33 cellular contexts compared by ENCODE assay signal in the genomic region with DNA sequence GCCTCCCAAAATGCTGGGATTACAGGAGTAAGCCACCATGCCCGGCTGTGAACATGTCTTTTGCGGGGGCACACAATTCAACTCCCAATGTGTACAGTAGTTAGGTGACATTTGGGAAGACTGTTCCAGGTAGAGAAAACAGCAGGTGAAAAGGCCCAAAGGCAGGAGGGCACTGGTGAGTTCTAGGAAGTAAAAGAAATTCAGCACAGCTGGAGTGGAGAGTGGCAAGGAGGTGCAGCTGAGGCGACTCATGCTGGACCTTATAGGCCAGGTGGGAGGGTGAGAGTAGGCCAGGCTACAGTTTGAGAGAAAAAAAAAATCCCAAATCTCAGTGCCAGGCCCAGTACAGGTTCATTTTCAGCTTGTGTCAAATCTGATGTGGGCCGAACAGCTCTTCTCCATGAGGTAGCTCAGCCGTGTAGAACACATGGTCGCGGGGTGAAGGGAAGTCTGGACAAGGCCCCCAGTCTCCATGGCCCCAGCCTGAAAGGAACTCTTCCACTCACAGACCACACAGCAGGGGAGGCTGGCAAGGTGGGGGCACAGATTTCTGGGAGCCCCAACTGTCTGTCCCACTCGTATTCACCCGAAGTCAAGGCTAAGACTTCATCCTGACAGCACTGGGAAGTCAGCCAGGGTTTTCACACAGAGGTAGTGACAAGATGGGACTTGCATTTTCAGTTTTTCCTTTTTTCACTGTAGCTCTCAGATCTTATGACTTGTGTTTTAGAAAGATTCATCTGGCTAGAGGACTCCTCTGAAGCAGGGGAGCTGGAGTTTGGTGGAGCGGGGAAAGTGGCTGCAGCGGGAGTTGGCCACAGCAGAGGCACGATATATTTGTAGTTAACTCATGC. TPM values are rescaled to one million over a fixed set of nuclear protein-coding genes. Genes with fewer than 3 reads are reported as not detected.
DNase-seq lines count a peak whose midpoint lies in the region; TF ChIP-seq lines count a peak whose summit lies in the region.
"Had no signal": no experiment of that assay in that cellular context is flagged by ENCODE, and none has a peak within 500 bp of the region (broad histone marks: within the 10 kb centered on the region; RNA-seq: fewer than 3 reads in every experiment).

No MANE protein-coding gene starts in this region.

- H3K79me1 ChIP-seq in mesendoderm (ENCODE audit: low read length): no peaks in the 10 kb centered on the region

- H3K4me3 ChIP-seq in breast epithelium: no peak overlapping the region
- no peak overlapping the region for H3K4me3 ChIP-seq in mesendoderm (ENCODE audit: low read length)
- H3K4me3 ChIP-seq: A549, esophagus muscularis mucosa, hepatocyte, ovary, smooth muscle cell, stomach, transverse colon had no signal

- H3K27me3 Mint-ChIP-seq in activated naive CD4-positive, alpha-beta T cell treated with anti-CD3 and anti-CD28 coated beads, Interleukin-2, amount 50 U/mL, for 24 hours: no peaks in the 10 kb centered on the region
- H3K27me3 Mint-ChIP-seq in type B pancreatic cell: peaks cover 7% of the 10 kb centered on the region

- peak overlapping the region in 1 of 2 donors; percentile 55 for H3K27ac ChIP-seq in breast epithelium
- H3K27ac ChIP-seq in mesendoderm (ENCODE audit: low read depth, low read length): no peak overlapping the region
- H3K27ac ChIP-seq: A549, esophagus muscularis mucosa, hepatocyte, ovary, stomach, transverse colon had no signal

- H3K9me3 ChIP-seq in breast epithelium: no peaks in the 10 kb centered on the region
- H3K9me3 ChIP-seq: A549, esophagus muscularis mucosa, ovary, stomach, transverse colon had no signal

- TF ChIP-seq CTCF in breast epithelium (IDR thresholded peaks at IDR 0.05): no peak
- TF ChIP-seq CTCF in type B pancreatic cell (conservative IDR thresholded peaks at IDR 0.05): no peak

- H3K27me3 ChIP-seq in breast epithelium: no peaks in the 10 kb centered on the region
- H3K27me3 ChIP-seq in mesendoderm (ENCODE audit: insufficient read depth, low read length, poor library complexity): no peaks in the 10 kb centered on the region
- H3K27me3 ChIP-seq: hepatocyte, ovary had no signal

- no peak overlapping the region for H2BK15ac ChIP-seq in mesendoderm (replicated peaks; ENCODE audit: low read depth)

- H4K8ac ChIP-seq in mesendoderm (ENCODE audit: low read depth, low read length): no peak overlapping the region

- peaks cover 7% of the 10 kb centered on the region for H3K79me2 ChIP-seq in mesendoderm (ENCODE audit: control insufficient read depth, insufficient read depth, low read length)

- no peak overlapping the region for H3K4ac ChIP-seq in mesendoderm (ENCODE audit: low read depth, low read length)

- H3K4me3 Mint-ChIP-seq in activated naive CD4-positive, alpha-beta T cell treated with anti-CD3 and anti-CD28 coated beads, Interleukin-2, amount 50 U/mL, for 24 hours: no peak overlapping the region
- no peak overlapping the region for H3K4me3 Mint-ChIP-seq in type B pancreatic cell
- H3K4me3 Mint-ChIP-seq: activated CD4-positive, alpha-beta memory T cell treated with anti-CD3 and anti-CD28 coated beads, Interleukin-2, amount 10 ng/mL, durations not matched to agents 7 days and 5 days; naive thymus-derived CD4-positive, alpha-beta T cell had no signal

- H3K9me3 Mint-ChIP-seq in activated naive CD4-positive, alpha-beta T cell treated with anti-CD3 and anti-CD28 coated beads, Interleukin-2, amount 50 U/mL, for 24 hours: no peaks in the 10 kb centered on the region
- no peaks in the 10 kb centered on the region for H3K9me3 Mint-ChIP-seq in type B pancreatic cell
- H3K9me3 Mint-ChIP-seq: activated CD4-positive, alpha-beta memory T cell treated with anti-CD3 and anti-CD28 coated beads, Interleukin-2, amount 10 ng/mL, durations not matched to agents 7 days and 5 days had no signal

- intact Hi-C loops in breast epithelium (cut with DNase I; ENCODE audit: low total_unique reads): no loop called here

- H4K5ac ChIP-seq in mesendoderm (ENCODE audit: low read length): no peak overlapping the region

- no peaks in the 10 kb centered on the region for H3K36me3 ChIP-seq in breast epithelium
- no peaks in the 10 kb centered on the region for H3K36me3 ChIP-seq in mesendoderm (ENCODE audit: control insufficient read depth, insufficient read depth, low read length)
- H3K36me3 ChIP-seq: esophagus muscularis mucosa, ovary, stomach, transverse colon had no signal

- H3K4me1 Mint-ChIP-seq in activated naive CD4-positive, alpha-beta T cell treated with anti-CD3 and anti-CD28 coated beads, Interleukin-2, amount 50 U/mL, for 24 hours: no peaks in the 10 kb centered on the region
- H3K4me1 Mint-ChIP-seq in type B pancreatic cell (ENCODE audit: unreplicated experiment): no peaks in the 10 kb centered on the region

- H2BK120ac ChIP-seq in mesendoderm (ENCODE audit: low read depth, low read length): no peak overlapping the region

- WGBS in mesendoderm (ENCODE audit: extremely low coverage, insufficient coverage, low lambda C conversion rate): no CpG with 5 or more reads among the region's 12 CpGs

- H3K9ac ChIP-seq in mesendoderm (ENCODE audit: low read length): no peak overlapping the region

- H3K4me1 ChIP-seq in breast epithelium (no peaks in the 10 kb centered on the region), mesendoderm (ENCODE audit: control insufficient read depth, low read depth, low read length) (no peaks in the 10 kb centered on the region)

- H3K18ac ChIP-seq in mesendoderm (ENCODE audit: low read length): no peak overlapping the region

- TF ChIP-seq POLR2A in breast epithelium (IDR thresholded peaks at IDR 0.05): no peak

- H2BK5ac ChIP-seq in mesendoderm (ENCODE audit: low read length): no peak overlapping the region

- no peak overlapping the region for H2AK5ac ChIP-seq in mesendoderm (ENCODE audit: low read length)

- peak overlapping the region; percentile 62 for H3K27ac Mint-ChIP-seq in activated naive CD4-positive, alpha-beta T cell treated with anti-CD3 and anti-CD28 coated beads, Interleukin-2, amount 50 U/mL, for 24 hours
- peak overlapping the region; percentile 1 for H3K27ac Mint-ChIP-seq in type B pancreatic cell
- H3K27ac Mint-ChIP-seq: activated CD4-positive, alpha-beta memory T cell treated with anti-CD3 and anti-CD28 coated beads, Interleukin-2, amount 10 ng/mL, durations not matched to agents 7 days and 5 days; CD4-positive, alpha-beta memory T cell; naive thymus-derived CD4-positive, alpha-beta T cell had no signal

- H3K56ac ChIP-seq in mesendoderm (ENCODE audit: low read length): no peak overlapping the region

- peak overlapping the region; percentile 45 for H3K23ac ChIP-seq in mesendoderm (ENCODE audit: low read length)

- peaks cover 2% of the 10 kb centered on the region for H3K36me3 Mint-ChIP-seq in activated naive CD4-positive, alpha-beta T cell treated with anti-CD3 and anti-CD28 coated beads, Interleukin-2, amount 50 U/mL, for 24 hours
- H3K36me3 Mint-ChIP-seq in type B pancreatic cell: peaks cover 4% of the 10 kb centered on the region

- H3K4me2 ChIP-seq in mesendoderm (ENCODE audit: low read length): no peak overlapping the region
- H3K4me2 ChIP-seq: A549, hepatocyte, smooth muscle cell had no signal

- no peak for DNase-seq in activated naive CD4-positive, alpha-beta T cell treated with Interleukin-2 at 50 U/mL for 16 hours
- DNase-seq in breast epithelium (ENCODE audit: low spot score in 2 of 2): peak; percentile 19 to 32
- DNase-seq in mesendoderm: no peak
- no peak for DNase-seq in type B pancreatic cell (ENCODE audit: extremely low spot score, unreplicated experiment)
- no peak for DNase-seq in SKM-1 treated with dmso at 0.1 percent for 144 hours (lab: John Stamatoyannopoulos, UW; ENCODE audit: unreplicated experiment)
- no peak for DNase-seq in HK-2 (ENCODE audit: unreplicated experiment)
- DNase-seq in mesenteric fat pad (ENCODE audit: low spot score): no peak
- DNase-seq: activated CD4-positive, alpha-beta memory T cell treated with anti-CD3 and anti-CD28 coated beads, Interleukin-2, amount 10 ng/mL, durations not matched to agents 7 days and 5 days; activated CD4-positive, alpha-beta T cell treated with anti-CD3 and anti-CD28 coated beads for 1 hour; AML-193; CD4-positive, alpha-beta memory T cell; DMS153; effector CD8-positive, alpha-beta T cell; naive thymus-derived CD4-positive, alpha-beta T cell; NCI-H2081; NCI-H774; ovary; stimulated activated CD4-positive, alpha-beta T cell treated with anti-CD3 and anti-CD28 coated beads, Interleukin-2, amount 100 ng/mL, for 24 hours; stomach; T-helper 2 cell; transverse colon had no signal

RNA-seq across cellular contexts. Expression of a gene that starts 4.5 kb away (rescaled TPM):
- total RNA-seq in breast epithelium (10 to 100 TPM; 56.3 to 90.5 (median 68.9) TPM), type B pancreatic cell (ENCODE audit: low replicate concordance) (174 and 245 TPM in 2 replicates), mesenteric fat pad (186 TPM)
- 447 TPM for polyA plus RNA-seq in mesendoderm (2013, experiment 1 of 2)
- polyA plus RNA-seq in mesendoderm (2013, experiment 2 of 2): 445 TPM

RNA-seq across cellular contexts. Expression of a gene that starts 12.6 kb away (rescaled TPM):
- total RNA-seq in breast epithelium (not detected), type B pancreatic cell (ENCODE audit: low replicate concordance) (not detected in 2 replicates), mesenteric fat pad (not detected)
- 0.01 TPM for polyA plus RNA-seq in mesendoderm (2013, experiment 1 of 2)
- polyA plus RNA-seq in mesendoderm (2013, experiment 2 of 2): not detected
- total RNA-seq: activated CD4-positive, alpha-beta memory T cell treated with anti-CD3 and anti-CD28 coated beads, Interleukin-2, amount 10 ng/mL, durations not matched to agents 7 days and 5 days; CD4-positive, alpha-beta memory T cell; esophagus muscularis mucosa; frontal cortex; H7; hepatocyte; HT1080; left lobe of liver; M059J; naive thymus-derived CD4-positive, alpha-beta T cell; ovary; RPMI7951; SK-MEL-5; stomach; transverse colon had no signal
- polyA plus RNA-seq: A549; CD4-positive, alpha-beta memory T cell; hepatocyte; naive thymus-derived CD4-positive, alpha-beta T cell; ovary; smooth muscle cell; stomach had no signal

RNA-seq across cellular contexts. Expression of a gene that starts 32.8 kb away (rescaled TPM):
- 10 to 100 TPM; 63.4 to 94.1 (median 77.7) TPM for total RNA-seq in breast epithelium
- 8.1 TPM for polyA plus RNA-seq in mesendoderm (2013, experiment 1 of 2)
- polyA plus RNA-seq in mesendoderm (2013, experiment 2 of 2): 6.6 TPM
- total RNA-seq in type B pancreatic cell (ENCODE audit: low replicate concordance): 52.7 and 76.2 TPM in 2 replicates
- total RNA-seq in mesenteric fat pad: 144 TPM

RNA-seq across cellular contexts. Expression of a gene that starts 46.1 kb away (rescaled TPM):
- total RNA-seq in breast epithelium: 100 to 1,000 TPM; 148 to 256 (median 220) TPM
- polyA plus RNA-seq in mesendoderm (2013, experiment 1 of 2): 283 TPM
- 289 TPM for polyA plus RNA-seq in mesendoderm (2013, experiment 2 of 2)
- total RNA-seq in type B pancreatic cell (ENCODE audit: low replicate concordance): 136 and 161 TPM in 2 replicates
- total RNA-seq in mesenteric fat pad: 99.2 TPM

Comparison
In these comparisons a context has a peak if more than half of its experiments do, and no peak if none do; other contexts are left out.
1. DNase-seq: peak in breast epithelium (2 of 2); none in activated naive CD4-positive, alpha-beta T cell treated with Interleukin-2 at 50 U/mL for 16 hours (single experiment), mesendoderm (single experiment), type B pancreatic cell (single experiment), SKM-1 treated with dmso at 0.1 percent for 144 hours (single experiment), HK-2 (single experiment) and mesenteric fat pad (single experiment).